Comparison of ENCODE assay signal across 14 cellular contexts in the genomic region with DNA sequence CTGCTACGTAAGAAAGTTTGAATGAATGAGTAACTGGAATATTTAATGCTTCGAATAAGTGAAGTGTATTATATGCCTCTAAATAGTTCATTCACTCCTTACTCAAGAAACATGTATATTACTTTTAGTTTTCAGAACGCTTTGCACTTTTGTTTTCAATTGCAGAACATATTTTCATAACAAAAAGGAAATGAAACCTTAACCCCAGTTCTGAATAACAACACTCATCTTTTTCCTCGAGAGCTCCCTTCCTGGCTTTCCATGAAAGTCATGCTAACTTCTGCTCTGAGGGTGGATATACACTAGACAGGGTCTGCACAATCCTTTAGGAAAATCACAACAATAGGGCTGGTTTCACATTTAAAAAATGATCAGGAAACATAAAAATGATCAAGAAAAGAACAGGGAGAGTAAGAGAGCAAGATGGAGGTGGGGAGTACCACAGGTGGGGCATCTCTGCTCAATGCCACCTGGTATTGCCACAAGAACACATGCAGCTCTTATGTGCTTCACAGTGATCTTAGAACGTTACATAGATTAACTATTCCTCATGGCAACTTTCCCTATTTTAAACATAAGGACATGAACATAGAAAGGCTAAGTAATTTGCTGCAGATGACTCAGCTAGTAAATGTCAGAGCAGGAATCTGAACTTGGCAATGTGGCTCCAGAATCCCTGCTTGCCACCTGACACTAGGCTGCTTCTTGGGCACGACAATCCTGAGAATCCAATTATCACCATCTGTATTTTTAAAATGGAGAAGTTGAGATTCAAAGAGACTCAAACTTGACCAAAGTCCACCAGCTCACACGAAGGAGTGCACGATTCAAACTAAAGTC.
DNase-seq lines count a peak whose midpoint lies in the region; ATAC-seq and TF ChIP-seq lines count a peak whose summit lies in the region.
"Had no signal": no experiment of that assay in that cellular context is flagged by ENCODE, and none has a peak within 500 bp of the region (broad histone marks: within the 10 kb centered on the region; RNA-seq: fewer than 3 reads in every experiment).

No MANE protein-coding gene starts in this region.

- no peak overlapping the region for H3K27ac ChIP-seq in smooth muscle cell (ENCODE audit: low read depth)
- H3K27ac ChIP-seq: heart left ventricle, RWPE1, suprapubic skin had no signal

- H3K4me2 ChIP-seq in smooth muscle cell: no peak overlapping the region

- peak overlapping the region; percentile 70 for H3K27ac Mint-ChIP-seq in activated T-helper 1 cell treated with anti-CD3 and anti-CD28 coated beads, Interleukin-12 subunit alpha, Interleukin-12 subunit beta, Interleukin-2, Interleukin-4 antibody, amounts not matched to agents 30 ng/mL and 10 ng/mL and 1 ng/mL, durations not matched to agents 14 hours and 24 hours and 36 hours

- H2AFZ ChIP-seq in smooth muscle cell (ENCODE audit: low read depth): no peak overlapping the region

- TF ChIP-seq CTCF in GM20000 (IDR thresholded peaks at IDR 0.05; ENCODE audit: extremely low read depth, missing control alignments): no peak
- no peak for TF ChIP-seq CTCF in smooth muscle cell (IDR thresholded peaks at IDR 0.05; ENCODE audit: borderline replicate concordance, insufficient read depth, poor library complexity, severe bottlenecking)

- intact Hi-C loops in activated T-helper 1 cell treated with anti-CD3 and anti-CD28 coated beads, Interleukin-12 subunit alpha, Interleukin-12 subunit beta, Interleukin-2, Interleukin-4 antibody, amounts not matched to agents 30 ng/mL and 10 ng/mL and 1 ng/mL, durations not matched to agents 14 hours and 24 hours and 36 hours (cut with micrococcal nuclease): no loop called here

- peaks cover under 1% of the 10 kb centered on the region for H3K9me3 ChIP-seq in smooth muscle cell (replicated peaks; ENCODE audit: low read depth)

- H3F3A ChIP-seq in smooth muscle cell (ENCODE audit: low read depth): no peaks in the 10 kb centered on the region

- ATAC-seq in GM18498 (IDR thresholded peaks at IDR 0.05; ENCODE audit: unreplicated experiment): peak; percentile 78
- ATAC-seq in GM19395 (IDR thresholded peaks at IDR 0.05; ENCODE audit: unreplicated experiment): peak; percentile 66
- ATAC-seq in HG03025 (IDR thresholded peaks at IDR 0.05; ENCODE audit: low FRiP score, unreplicated experiment): peak; percentile 61
- ATAC-seq: heart left ventricle had no signal

- 80% methylated on average over 8 of the region's 8 CpGs for WGBS in smooth muscle cell (ENCODE audit: low lambda C conversion rate)

- peaks cover 56% of the 10 kb centered on the region for H3K9me3 Mint-ChIP-seq in activated T-helper 1 cell treated with anti-CD3 and anti-CD28 coated beads, Interleukin-12 subunit alpha, Interleukin-12 subunit beta, Interleukin-2, Interleukin-4 antibody, amounts not matched to agents 30 ng/mL and 10 ng/mL and 1 ng/mL, durations not matched to agents 14 hours and 24 hours and 36 hours

- no peaks in the 10 kb centered on the region for H3K4me1 ChIP-seq in smooth muscle cell (ENCODE audit: low read depth)
- H3K4me1 ChIP-seq: suprapubic skin had no signal

- H3K4me1 Mint-ChIP-seq in activated T-helper 1 cell treated with anti-CD3 and anti-CD28 coated beads, Interleukin-12 subunit alpha, Interleukin-12 subunit beta, Interleukin-2, Interleukin-4 antibody, amounts not matched to agents 30 ng/mL and 10 ng/mL and 1 ng/mL, durations not matched to agents 14 hours and 24 hours and 36 hours (ENCODE audit: low read depth): peaks cover 38% of the 10 kb centered on the region

- DNase-seq in activated T-helper 1 cell treated with anti-CD3 and anti-CD28 coated beads, Interleukin-12 subunit alpha, Interleukin-12 subunit beta, Interleukin-2, Interleukin-4 antibody, amounts not matched to agents 30 ng/mL and 10 ng/mL and 1 ng/mL, durations not matched to agents 14 hours and 24 hours and 36 hours (ENCODE audit: low spot score): no peak
- no peak for DNase-seq in GM20000 (ENCODE audit: low spot score)
- no peak for DNase-seq in retina
- no peak for DNase-seq in smooth muscle cell (lab: John Stamatoyannopoulos, UW; ENCODE audit: unreplicated experiment)
- DNase-seq in cerebellar nuclear complex (lab: John Stamatoyannopoulos, UW): no peak
- DNase-seq: DMS79 treated with DMSO at 0.1 percent for 48 hours; heart left ventricle; NCI-H1092; stimulated activated CD4-positive, alpha-beta T cell treated with anti-CD3 and anti-CD28 coated beads, Interleukin-12 subunit alpha, Interleukin-12 subunit beta, amount 100 ng/mL, for 4 hours had no signal

- H3K27me3 Mint-ChIP-seq in activated T-helper 1 cell treated with anti-CD3 and anti-CD28 coated beads, Interleukin-12 subunit alpha, Interleukin-12 subunit beta, Interleukin-2, Interleukin-4 antibody, amounts not matched to agents 30 ng/mL and 10 ng/mL and 1 ng/mL, durations not matched to agents 14 hours and 24 hours and 36 hours (ENCODE audit: insufficient read depth): no peaks in the 10 kb centered on the region

- H3K36me3 ChIP-seq in smooth muscle cell (ENCODE audit: low read depth): no peaks in the 10 kb centered on the region
- H3K36me3 ChIP-seq: heart left ventricle, suprapubic skin had no signal

- H3K9ac ChIP-seq in smooth muscle cell (ENCODE audit: low read depth): no peak overlapping the region

- no peaks in the 10 kb centered on the region for H3K79me2 ChIP-seq in smooth muscle cell (ENCODE audit: low read depth)

- H3K4me3 ChIP-seq in smooth muscle cell: no peak overlapping the region
- H3K4me3 ChIP-seq: heart left ventricle, suprapubic skin had no signal

- peak overlapping the region; percentile 25 for H3K4me3 Mint-ChIP-seq in activated T-helper 1 cell treated with anti-CD3 and anti-CD28 coated beads, Interleukin-12 subunit alpha, Interleukin-12 subunit beta, Interleukin-2, Interleukin-4 antibody, amounts not matched to agents 30 ng/mL and 10 ng/mL and 1 ng/mL, durations not matched to agents 14 hours and 24 hours and 36 hours

- peaks cover 61% of the 10 kb centered on the region for H3K36me3 Mint-ChIP-seq in activated T-helper 1 cell treated with anti-CD3 and anti-CD28 coated beads, Interleukin-12 subunit alpha, Interleukin-12 subunit beta, Interleukin-2, Interleukin-4 antibody, amounts not matched to agents 30 ng/mL and 10 ng/mL and 1 ng/mL, durations not matched to agents 14 hours and 24 hours and 36 hours (ENCODE audit: low read depth)

- H3K27me3 ChIP-seq in smooth muscle cell (ENCODE audit: low read depth): no peaks in the 10 kb centered on the region
- H3K27me3 ChIP-seq: heart left ventricle, suprapubic skin had no signal

- no peaks in the 10 kb centered on the region for H4K20me1 ChIP-seq in smooth muscle cell (ENCODE audit: low read depth)
